ENCODE assay signal across 26 cellular contexts in the genomic region with DNA sequence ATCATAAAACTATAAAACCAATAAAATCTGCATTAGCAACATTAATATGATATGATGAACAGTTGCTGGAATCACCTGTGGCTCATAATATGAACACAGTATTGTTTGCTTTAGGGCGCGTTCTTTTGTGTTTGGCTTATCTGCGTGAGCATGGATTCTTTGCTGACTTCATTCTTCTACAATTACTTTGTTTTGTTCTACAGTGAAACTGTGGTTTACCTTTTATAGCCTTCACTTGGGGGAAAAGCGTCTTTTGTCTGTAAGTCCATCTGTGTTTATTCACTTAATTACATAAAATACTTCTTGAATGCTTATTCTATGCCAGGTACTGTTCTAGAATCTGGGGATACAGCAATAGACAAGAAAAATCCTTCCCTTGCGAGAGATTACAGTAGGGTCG.
DNase-seq lines count a peak whose midpoint lies in the region; TF ChIP-seq lines count a peak whose summit lies in the region.
"Had no signal": no experiment of that assay in that cellular context is flagged by ENCODE, and none has a peak within 500 bp of the region (broad histone marks: within the 10 kb centered on the region; RNA-seq: fewer than 3 reads in every experiment).

No MANE protein-coding gene starts in this region.

- peak overlapping the region; percentile 4 for H3K27ac Mint-ChIP-seq in progenitor cell of endocrine pancreas
- H3K27ac Mint-ChIP-seq in nephron progenitor cell: no peak overlapping the region
- H3K27ac Mint-ChIP-seq: activated CD4-positive, alpha-beta memory T cell treated with anti-CD3 and anti-CD28 coated beads, Interleukin-2, amount 10 ng/mL, durations not matched to agents 7 days and 5 days; CD4-positive, alpha-beta T cell; nephron; T-helper 17 cell had no signal

- H3K36me3 Mint-ChIP-seq in progenitor cell of endocrine pancreas (ENCODE audit: insufficient read depth) (no peaks in the 10 kb centered on the region), nephron progenitor cell (ENCODE audit: low read depth) (no peaks in the 10 kb centered on the region)

- DNase-seq in DMS53 (lab: John Stamatoyannopoulos, UW) (peak; percentile 76), DMS53 treated with DMSO at 0.1 percent for 48 hours (lab: John Stamatoyannopoulos, UW; ENCODE audit: unreplicated experiment) (no peak), NCI-H146 (lab: John Stamatoyannopoulos, UW) (peak; percentile 98), NCI-H748 treated with DMSO at 0.1 percent for 48 hours (lab: John Stamatoyannopoulos, UW) (peak; percentile 89), progenitor cell of endocrine pancreas (ENCODE audit: low spot score, unreplicated experiment) (no peak), nephron progenitor cell (no peak), DMS 273 treated with DMSO at 0.1 percent for 48 hours (lab: John Stamatoyannopoulos, UW) (no peak), NCI-H446 (lab: John Stamatoyannopoulos, UW) (no peak)
- DNase-seq: 8988T; activated CD4-positive, alpha-beta memory T cell treated with anti-CD3 and anti-CD28 coated beads, Interleukin-2, amount 10 ng/mL, durations not matched to agents 7 days and 5 days; activated CD4-positive, CD25-positive, alpha-beta regulatory T cell treated with anti-CD3 and anti-CD28 coated beads, Interleukin-2, amount 50 U/mL, for 72 hours; activated CD8-positive, alpha-beta memory T cell treated with anti-CD3 and anti-CD28 coated beads, Interleukin-2, amount 50 U/mL, for 48 hours; activated naive CD4-positive, alpha-beta T cell treated with anti-CD3 and anti-CD28 coated beads, Interleukin-2, amount 50 U/mL, for 16 hours; amniotic stem cell; CD4-positive, alpha-beta T cell; effector CD8-positive, alpha-beta T cell; erythroblast; heart left ventricle; Karpas-422; lower lobe of right lung; MV-4-11; NCI-H526 treated with DMSO at 0.1 percent for 48 hours; stimulated activated CD4-positive, alpha-beta T cell treated with anti-CD3 and anti-CD28 coated beads, Interleukin-2, amount 100 ng/mL, for 24 hours; T-helper 17 cell; tibial artery had no signal

- H3K9me3 Mint-ChIP-seq in progenitor cell of endocrine pancreas (ENCODE audit: low read depth) (no peaks in the 10 kb centered on the region), nephron progenitor cell (no peaks in the 10 kb centered on the region)
- H3K9me3 Mint-ChIP-seq: activated CD4-positive, alpha-beta memory T cell treated with anti-CD3 and anti-CD28 coated beads, Interleukin-2, amount 10 ng/mL, durations not matched to agents 7 days and 5 days; CD4-positive, alpha-beta T cell; nephron had no signal

- H3K4me3 Mint-ChIP-seq in progenitor cell of endocrine pancreas (ENCODE audit: low read depth) (no peak overlapping the region), nephron progenitor cell (no peak overlapping the region)
- H3K4me3 Mint-ChIP-seq: activated CD4-positive, alpha-beta memory T cell treated with anti-CD3 and anti-CD28 coated beads, Interleukin-2, amount 10 ng/mL, durations not matched to agents 7 days and 5 days; CD4-positive, alpha-beta T cell; nephron; T-helper 17 cell had no signal

- H3K27me3 Mint-ChIP-seq in progenitor cell of endocrine pancreas (peaks cover 14% of the 10 kb centered on the region), nephron progenitor cell (ENCODE audit: low read depth, poor library complexity) (peaks cover 21% of the 10 kb centered on the region)

- H3K4me1 Mint-ChIP-seq in progenitor cell of endocrine pancreas (ENCODE audit: low read depth): peaks cover 4% of the 10 kb centered on the region
- H3K4me1 Mint-ChIP-seq in nephron progenitor cell: peaks cover 10% of the 10 kb centered on the region
- H3K4me1 Mint-ChIP-seq: nephron had no signal

- no peak for TF ChIP-seq CTCF in progenitor cell of endocrine pancreas (IDR thresholded peaks at IDR 0.05; ENCODE audit: unreplicated experiment)
- TF ChIP-seq CTCF in nephron progenitor cell (IDR thresholded peaks at IDR 0.05): no peak

Comparison
In these comparisons a context has a peak if more than half of its experiments do, and no peak if none do; other contexts are left out.
1. DNase-seq: peak in DMS53 (single experiment), NCI-H146 (single experiment) and NCI-H748 treated with DMSO at 0.1 percent for 48 hours (single experiment); none in DMS53 treated with DMSO at 0.1 percent for 48 hours (single experiment), progenitor cell of endocrine pancreas (single experiment), nephron progenitor cell (single experiment), DMS 273 treated with DMSO at 0.1 percent for 48 hours (single experiment) and NCI-H446 (0 of 2).